In the genomic region with DNA sequence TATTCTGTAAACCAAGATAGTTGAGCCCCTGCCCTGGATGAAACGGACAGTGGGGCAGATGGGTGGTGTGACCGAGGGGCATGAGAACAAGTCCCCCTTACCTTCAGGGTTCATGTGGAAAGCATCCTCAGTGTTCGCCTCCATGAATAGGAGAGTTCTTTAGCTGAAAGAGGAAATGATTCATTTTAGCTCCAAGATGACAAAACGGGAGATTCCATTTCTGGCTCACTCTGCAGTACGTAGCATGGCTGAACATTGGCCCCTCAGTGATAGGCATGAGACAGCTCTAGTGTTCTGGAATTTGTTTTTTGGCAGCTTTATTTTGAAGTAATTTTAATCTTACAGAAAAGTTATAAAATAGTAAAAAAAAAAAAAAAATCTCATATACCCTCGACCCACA, we compare ENCODE assay signal across 13 cellular contexts.
DNase-seq lines count a peak whose midpoint lies in the region; ATAC-seq, FAIRE-seq and TF ChIP-seq lines count a peak whose summit lies in the region.
"Had no signal": no experiment of that assay in that cellular context is flagged by ENCODE, and none has a peak within 500 bp of the region (broad histone marks: within the 10 kb centered on the region; RNA-seq: fewer than 3 reads in every experiment).

No MANE protein-coding gene starts in this region.

- H3K4me1 ChIP-seq in astrocyte (ENCODE audit: insufficient read depth, low read length) (peaks cover 5% of the 10 kb centered on the region), kidney (ENCODE audit: control insufficient read depth in 1 of 2, insufficient read depth in 1 of 2, low read depth in 1 of 2, low read length in 2 of 2) (no peaks in the 10 kb centered on the region)

- H3K9me3 Mint-ChIP-seq in activated CD4-positive, alpha-beta T cell treated with anti-CD3 and anti-CD28 coated beads for 36 hours (ENCODE audit: low read depth), result no peaks in the 10 kb centered on the region
- H3K9me3 Mint-ChIP-seq in activated CD4-positive, alpha-beta T cell treated with anti-CD3 and anti-CD28 coated beads, Interleukin-2, amount 10 ng/mL, durations not matched to agents 24 days and 14 days, result peaks cover 5% of the 10 kb centered on the region
- H3K9me3 Mint-ChIP-seq in astrocyte (ENCODE audit: unreplicated experiment) (no peaks in the 10 kb centered on the region), T-cell (no peaks in the 10 kb centered on the region)

- DNase-seq in activated CD4-positive, alpha-beta T cell treated with anti-CD3 and anti-CD28 coated beads for 36 hours, result no peak
- DNase-seq in activated CD4-positive, alpha-beta T cell treated with anti-CD3 and anti-CD28 coated beads, Interleukin-2, amount 10 ng/mL, durations not matched to agents 24 days and 14 days, result no peak
- peak; percentile 67 for DNase-seq in astrocyte (ENCODE audit: low read depth)
- peak; percentile 33 for DNase-seq in stromal cell of bone marrow (ENCODE audit: low read depth)
- DNase-seq in T-cell, result no peak
- DNase-seq in posterior vena cava (ENCODE audit: low spot score), result no peak
- no peak for DNase-seq in kidney
- DNase-seq: activated effector memory CD4-positive, alpha-beta T cell treated with Interleukin-2 at 50 U/mL for 16 hours; effector memory CD8-positive, alpha-beta T cell; naive thymus-derived CD4-positive, alpha-beta T cell; NCI-H1930 had no signal

- H2AFZ ChIP-seq in astrocyte (ENCODE audit: low read depth, low read length), result peak overlapping the region; percentile 67

- no peaks in the 10 kb centered on the region for H3K27me3 ChIP-seq in astrocyte (ENCODE audit: insufficient read depth, low read length)

- intact Hi-C loops in activated CD4-positive, alpha-beta T cell treated with anti-CD3 and anti-CD28 coated beads for 36 hours (cut with DNase I, micrococcal nuclease), result no loop called here
- intact Hi-C loops in activated CD4-positive, alpha-beta T cell treated with anti-CD3 and anti-CD28 coated beads, Interleukin-2, amount 10 ng/mL, durations not matched to agents 24 days and 14 days (cut with micrococcal nuclease), result no loop called here
- intact Hi-C loops in posterior vena cava (cut with DNase I) (no loop called here), kidney (cut with DNase I) (no loop called here)

- peak overlapping the region; percentile 63 for H3K4me2 ChIP-seq in astrocyte (ENCODE audit: low read length)

- no peak overlapping the region for H3K4me3 Mint-ChIP-seq in activated CD4-positive, alpha-beta T cell treated with anti-CD3 and anti-CD28 coated beads for 36 hours
- no peak overlapping the region for H3K4me3 Mint-ChIP-seq in activated CD4-positive, alpha-beta T cell treated with anti-CD3 and anti-CD28 coated beads, Interleukin-2, amount 10 ng/mL, durations not matched to agents 24 days and 14 days
- H3K4me3 Mint-ChIP-seq in astrocyte (ENCODE audit: unreplicated experiment) (no peak overlapping the region), T-cell (no peak overlapping the region)
- H3K4me3 Mint-ChIP-seq: effector memory CD8-positive, alpha-beta T cell; naive thymus-derived CD4-positive, alpha-beta T cell had no signal

- H3K36me3 ChIP-seq in astrocyte (ENCODE audit: insufficient read depth, low read length) (no peaks in the 10 kb centered on the region), kidney (ENCODE audit: control insufficient read depth in 1 of 2, insufficient read depth in 2 of 2, low read length in 2 of 2) (peaks cover 0 to 6% of the 10 kb centered on the region in 2 donors)

- H3K27ac ChIP-seq in astrocyte (ENCODE audit: low read depth, low read length) (peak overlapping the region; percentile 28), kidney (ENCODE audit: low read depth in 2 of 2, low read length in 2 of 2) (no peak overlapping the region)
- H3K27ac ChIP-seq: 22Rv1 had no signal

- no peaks in the 10 kb centered on the region for H3K9me3 ChIP-seq in astrocyte (ENCODE audit: insufficient read depth, low read depth, low read length)
- H3K9me3 ChIP-seq in kidney (ENCODE audit: control insufficient read depth in 1 of 2, low read length in 2 of 2), result no peaks in the 10 kb centered on the region

- peaks cover 45% of the 10 kb centered on the region for H3K27me3 Mint-ChIP-seq in activated CD4-positive, alpha-beta T cell treated with anti-CD3 and anti-CD28 coated beads for 36 hours
- peaks cover 10% of the 10 kb centered on the region for H3K27me3 Mint-ChIP-seq in activated CD4-positive, alpha-beta T cell treated with anti-CD3 and anti-CD28 coated beads, Interleukin-2, amount 10 ng/mL, durations not matched to agents 24 days and 14 days
- H3K27me3 Mint-ChIP-seq in astrocyte (ENCODE audit: low read depth, unreplicated experiment) (no peaks in the 10 kb centered on the region), T-cell (peaks cover 23 to 32% of the 10 kb centered on the region in 2 donors)

- H3K4me3 ChIP-seq in astrocyte (ENCODE audit: insufficient read depth, low read depth, low read length) (no peak overlapping the region), kidney (ENCODE audit: low read length in 2 of 2) (no peak overlapping the region)

- POLR2A ChIA-PET in activated CD4-positive, alpha-beta T cell treated with anti-CD3 and anti-CD28 coated beads for 36 hours (lab: Charles Lee), result interaction anchor here (0.5 kb wide), 1 partner anchor 16 kb away, joined by 4 read pairs; no protein-coding TSS in a partner anchor
- POLR2A ChIA-PET in T-cell (lab: Charles Lee), result interaction anchor here (0.6 to 0.7 kb wide), 2 partner anchors 423 to 820 kb away, joined by 4 to 5 read pairs; no protein-coding TSS in a partner anchor

- no peaks in the 10 kb centered on the region for H3K36me3 Mint-ChIP-seq in activated CD4-positive, alpha-beta T cell treated with anti-CD3 and anti-CD28 coated beads for 36 hours (ENCODE audit: low read depth)
- no peaks in the 10 kb centered on the region for H3K36me3 Mint-ChIP-seq in activated CD4-positive, alpha-beta T cell treated with anti-CD3 and anti-CD28 coated beads, Interleukin-2, amount 10 ng/mL, durations not matched to agents 24 days and 14 days (ENCODE audit: low read depth)
- H3K36me3 Mint-ChIP-seq in astrocyte (ENCODE audit: low read depth, unreplicated experiment) (no peaks in the 10 kb centered on the region), T-cell (no peaks in the 10 kb centered on the region)
- H3K36me3 Mint-ChIP-seq: naive thymus-derived CD4-positive, alpha-beta T cell had no signal

- CTCF ChIA-PET in activated CD4-positive, alpha-beta T cell treated with anti-CD3 and anti-CD28 coated beads for 36 hours (lab: Charles Lee), result interaction anchor here (0.7 to 0.8 kb wide), 2 partner anchors 20 to 23 kb away, joined by 3 read pairs; no protein-coding TSS in a partner anchor
- CTCF ChIA-PET in T-cell (lab: Charles Lee), result interaction anchor here in 1 of 2 donors (0.7 kb wide), 2 partner anchors 548 to 594 kb away, joined by 5 to 7 read pairs; no protein-coding TSS in a partner anchor

- H3K27ac Mint-ChIP-seq in activated CD4-positive, alpha-beta T cell treated with anti-CD3 and anti-CD28 coated beads for 36 hours, result no peak overlapping the region
- no peak overlapping the region for H3K27ac Mint-ChIP-seq in activated CD4-positive, alpha-beta T cell treated with anti-CD3 and anti-CD28 coated beads, Interleukin-2, amount 10 ng/mL, durations not matched to agents 24 days and 14 days
- H3K27ac Mint-ChIP-seq in astrocyte (ENCODE audit: unreplicated experiment), result peak overlapping the region; percentile 42
- H3K27ac Mint-ChIP-seq in T-cell, result no peak overlapping the region
- H3K27ac Mint-ChIP-seq: effector memory CD8-positive, alpha-beta T cell; naive thymus-derived CD4-positive, alpha-beta T cell had no signal

- peaks cover 1% of the 10 kb centered on the region for H3K4me1 Mint-ChIP-seq in activated CD4-positive, alpha-beta T cell treated with anti-CD3 and anti-CD28 coated beads for 36 hours
- no peaks in the 10 kb centered on the region for H3K4me1 Mint-ChIP-seq in activated CD4-positive, alpha-beta T cell treated with anti-CD3 and anti-CD28 coated beads, Interleukin-2, amount 10 ng/mL, durations not matched to agents 24 days and 14 days
- peaks cover 18% of the 10 kb centered on the region for H3K4me1 Mint-ChIP-seq in astrocyte (ENCODE audit: low read depth, unreplicated experiment)
- no peaks in the 10 kb centered on the region for H3K4me1 Mint-ChIP-seq in T-cell
- H3K4me1 Mint-ChIP-seq: naive thymus-derived CD4-positive, alpha-beta T cell had no signal

- no peak for TF ChIP-seq CTCF in astrocyte (IDR thresholded peaks at IDR 0.05; ENCODE audit: insufficient read depth, low read depth, low read length)
- no peak for TF ChIP-seq CTCF in kidney (IDR thresholded peaks at IDR 0.05; ENCODE audit: borderline replicate concordance, extremely low read depth, insufficient read depth)

- FAIRE-seq in astrocyte (lab: Jason Lieb, UNC) (no peak), kidney (lab: Jason Lieb, UNC) (no peak)

- H4K20me1 ChIP-seq in astrocyte (ENCODE audit: insufficient read depth, low read length), result no peaks in the 10 kb centered on the region

- ATAC-seq in activated CD4-positive, alpha-beta T cell treated with anti-CD3 and anti-CD28 coated beads for 36 hours, result peak; percentile 53
- peak; percentile 70 for ATAC-seq in HG03378 (IDR thresholded peaks at IDR 0.05; ENCODE audit: unreplicated experiment)
- ATAC-seq in T-cell (replicated peaks in 1 of 4), result no peak
- ATAC-seq: effector memory CD8-positive, alpha-beta T cell; naive thymus-derived CD4-positive, alpha-beta T cell had no signal

- H3K9ac ChIP-seq in astrocyte (ENCODE audit: low read length) (no peak overlapping the region), kidney (ENCODE audit: low read length in 2 of 2) (no peak overlapping the region)

- H3K79me2 ChIP-seq in astrocyte (ENCODE audit: insufficient read depth, low read length), result no peaks in the 10 kb centered on the region

Comparison
In these comparisons a context has a peak if more than half of its experiments do, and no peak if none do; other contexts are left out.
1. ATAC-seq: peak in activated CD4-positive, alpha-beta T cell treated with anti-CD3 and anti-CD28 coated beads for 36 hours (single experiment) and HG03378 (single experiment); none in T-cell (0 of 4).
2. DNase-seq: peak in astrocyte (single experiment) and stromal cell of bone marrow (single experiment); none in activated CD4-positive, alpha-beta T cell treated with anti-CD3 and anti-CD28 coated beads for 36 hours (single experiment), activated CD4-positive, alpha-beta T cell treated with anti-CD3 and anti-CD28 coated beads, Interleukin-2, amount 10 ng/mL, durations not matched to agents 24 days and 14 days (single experiment), T-cell (0 of 34), posterior vena cava (single experiment) and kidney (single experiment).